ENCODE assay signal across 17 cellular contexts in the genomic region with DNA sequence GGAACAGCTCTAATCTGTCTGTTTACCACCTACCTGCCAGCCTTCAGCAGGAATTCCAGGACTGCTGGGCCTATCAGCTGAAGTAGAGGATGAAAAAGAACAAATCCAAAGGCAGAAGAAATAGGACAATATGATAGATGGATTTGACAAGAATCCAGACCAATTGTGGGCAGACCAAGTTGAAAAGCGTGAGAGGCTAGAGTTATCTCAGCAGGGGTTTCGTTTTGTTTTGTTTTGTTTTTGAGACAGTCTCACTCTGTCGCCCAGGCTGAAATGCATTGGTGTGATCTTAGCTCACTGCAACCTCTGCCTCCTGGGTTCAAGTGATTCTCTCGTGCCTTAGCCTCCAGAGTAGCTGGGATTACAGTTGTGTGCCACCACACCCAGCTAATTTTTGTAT.
DNase-seq lines count a peak whose midpoint lies in the region; ATAC-seq and TF ChIP-seq lines count a peak whose summit lies in the region.
"Had no signal": no experiment of that assay in that cellular context is flagged by ENCODE, and none has a peak within 500 bp of the region (broad histone marks: within the 10 kb centered on the region; RNA-seq: fewer than 3 reads in every experiment).

No MANE protein-coding gene starts in this region.

- H3K56ac ChIP-seq in mesendoderm (ENCODE audit: low read length): no peak overlapping the region

- H3K18ac ChIP-seq in mesendoderm (ENCODE audit: low read length): no peak overlapping the region

- no peak overlapping the region for H4K8ac ChIP-seq in mesendoderm (ENCODE audit: low read depth, low read length)

- H2BK15ac ChIP-seq in mesendoderm (replicated peaks; ENCODE audit: low read depth): no peak overlapping the region

- H2BK5ac ChIP-seq in mesendoderm (ENCODE audit: low read length): no peak overlapping the region

- H3K36me3 Mint-ChIP-seq in T-helper 1 cell treated with Interleukin-12 subunit alpha and Interleukin-12 subunit beta and Interleukin-4 antibody, amounts not matched to agents 30 μg/mL and 1 μg/mL, for 36 hours (ENCODE audit: low read depth): peaks cover 8% of the 10 kb centered on the region
- H3K36me3 Mint-ChIP-seq: naive B cell had no signal

- peak; percentile 37 for ATAC-seq in GM19438 (IDR thresholded peaks at IDR 0.05; ENCODE audit: low read depth, unreplicated experiment)
- peak; percentile 50 for ATAC-seq in HG02973 (IDR thresholded peaks at IDR 0.05; ENCODE audit: unreplicated experiment)
- ATAC-seq in aorta (ENCODE audit: low FRiP score): no peak
- ATAC-seq: gastroesophageal sphincter, Right ventricle myocardium inferior had no signal

- H3K4me3 ChIP-seq in GM12865 (ENCODE audit: low read depth, low read length) (no peak overlapping the region), mesendoderm (ENCODE audit: low read length) (no peak overlapping the region), aorta (ENCODE audit: low read length in 2 of 2) (no peak overlapping the region)
- H3K4me3 ChIP-seq: ascending aorta, gastroesophageal sphincter had no signal

- no peaks in the 10 kb centered on the region for H3K9me3 ChIP-seq in aorta (ENCODE audit: control insufficient read depth, low read length)
- H3K9me3 ChIP-seq: ascending aorta, gastroesophageal sphincter had no signal

- H3K79me1 ChIP-seq in mesendoderm (ENCODE audit: low read length): no peaks in the 10 kb centered on the region

- no peaks in the 10 kb centered on the region for H3K27me3 ChIP-seq in mesendoderm (ENCODE audit: insufficient read depth, low read length, poor library complexity)
- no peaks in the 10 kb centered on the region for H3K27me3 ChIP-seq in aorta (ENCODE audit: control insufficient read depth in 1 of 2, insufficient read depth in 2 of 2, low read length in 1 of 2)
- H3K27me3 ChIP-seq: ascending aorta, gastroesophageal sphincter had no signal

- intact Hi-C loops in aorta (cut with DNase I): loop anchor here in 1 of 2 donors (10.0 kb wide), 1 partner anchor 318 kb away; no protein-coding TSS in a partner anchor

- WGBS in mesendoderm (ENCODE audit: extremely low coverage, insufficient coverage, low lambda C conversion rate): no CpG with 5 or more reads among the region's 4 CpGs
- 33 to 50% methylated on average over 4 of the region's 4 CpGs for WGBS in aorta, 2 donors

- H3K36me3 ChIP-seq in mesendoderm (ENCODE audit: control insufficient read depth, insufficient read depth, low read length): no peaks in the 10 kb centered on the region
- H3K36me3 ChIP-seq in aorta (ENCODE audit: control insufficient read depth in 1 of 2, insufficient read depth in 2 of 2, low read length in 1 of 2): no peaks in the 10 kb centered on the region
- H3K36me3 ChIP-seq: ascending aorta, gastroesophageal sphincter had no signal

- H4K5ac ChIP-seq in mesendoderm (ENCODE audit: low read length): no peak overlapping the region

- H3K4ac ChIP-seq in mesendoderm (ENCODE audit: low read depth, low read length): no peak overlapping the region

- H2BK120ac ChIP-seq in mesendoderm (ENCODE audit: low read depth, low read length): no peak overlapping the region

- no peaks in the 10 kb centered on the region for H3K79me2 ChIP-seq in mesendoderm (ENCODE audit: control insufficient read depth, insufficient read depth, low read length)

- no peak overlapping the region for H2AK5ac ChIP-seq in mesendoderm (ENCODE audit: low read length)

- peak; percentile 65 for DNase-seq in GM12865 (ENCODE audit: low read depth)
- DNase-seq in mesendoderm: no peak
- no peak for DNase-seq in aorta
- no peak for DNase-seq in NCI-H2107 (lab: John Stamatoyannopoulos, UW)
- no peak for DNase-seq in stimulated activated naive CD4-positive, alpha-beta T cell treated with Interleukin-2 at 50 U/mL for 16 hours (lab: John Stamatoyannopoulos, UW)
- DNase-seq: DMS79; effector CD8-positive, alpha-beta T cell; KBM-7; naive B cell; NCI-H187 treated with DMSO at 0.1 percent for 48 hours; NCI-H82 had no signal

- H3K27ac ChIP-seq in mesendoderm (ENCODE audit: low read depth, low read length) (no peak overlapping the region), aorta (ENCODE audit: low read depth in 1 of 2, low read length in 2 of 2) (no peak overlapping the region)
- H3K27ac ChIP-seq: ascending aorta, gastroesophageal sphincter had no signal

- no peak for TF ChIP-seq CTCF in GM12865 (IDR thresholded peaks at IDR 0.05; ENCODE audit: insufficient read depth, low read depth, low read length, missing control alignments)

- H3K9ac ChIP-seq in mesendoderm (ENCODE audit: low read length): no peak overlapping the region

- no peak overlapping the region for H3K23ac ChIP-seq in mesendoderm (ENCODE audit: low read length)

- H3K4me1 Mint-ChIP-seq in T-helper 1 cell treated with Interleukin-12 subunit alpha and Interleukin-12 subunit beta and Interleukin-4 antibody, amounts not matched to agents 30 μg/mL and 1 μg/mL, for 36 hours (ENCODE audit: low read depth): peaks cover 68% of the 10 kb centered on the region

- H3K4me2 ChIP-seq in mesendoderm (ENCODE audit: low read length): no peak overlapping the region

- no peaks in the 10 kb centered on the region for H3K9me3 Mint-ChIP-seq in T-helper 1 cell treated with Interleukin-12 subunit alpha and Interleukin-12 subunit beta and Interleukin-4 antibody, amounts not matched to agents 30 μg/mL and 1 μg/mL, for 36 hours
- H3K9me3 Mint-ChIP-seq: naive B cell had no signal

- H3K27ac Mint-ChIP-seq in T-helper 1 cell treated with Interleukin-12 subunit alpha and Interleukin-12 subunit beta and Interleukin-4 antibody, amounts not matched to agents 30 μg/mL and 1 μg/mL, for 36 hours: peak overlapping the region; percentile 91

- H3K4me1 ChIP-seq in mesendoderm (ENCODE audit: control insufficient read depth, low read depth, low read length) (no peaks in the 10 kb centered on the region), aorta (ENCODE audit: control insufficient read depth in 1 of 2, insufficient read depth in 2 of 2, low read length in 2 of 2) (peaks cover 2 to 8% of the 10 kb centered on the region in 2 donors)

- no peaks in the 10 kb centered on the region for H3K27me3 Mint-ChIP-seq in T-helper 1 cell treated with Interleukin-12 subunit alpha and Interleukin-12 subunit beta and Interleukin-4 antibody, amounts not matched to agents 30 μg/mL and 1 μg/mL, for 36 hours (ENCODE audit: low read depth)
- H3K27me3 Mint-ChIP-seq: naive B cell had no signal

- peak overlapping the region; percentile 63 for H3K4me3 Mint-ChIP-seq in T-helper 1 cell treated with Interleukin-12 subunit alpha and Interleukin-12 subunit beta and Interleukin-4 antibody, amounts not matched to agents 30 μg/mL and 1 μg/mL, for 36 hours
- H3K4me3 Mint-ChIP-seq: naive B cell had no signal
